ENCODE assay signal across 15 cellular contexts in the genomic region with DNA sequence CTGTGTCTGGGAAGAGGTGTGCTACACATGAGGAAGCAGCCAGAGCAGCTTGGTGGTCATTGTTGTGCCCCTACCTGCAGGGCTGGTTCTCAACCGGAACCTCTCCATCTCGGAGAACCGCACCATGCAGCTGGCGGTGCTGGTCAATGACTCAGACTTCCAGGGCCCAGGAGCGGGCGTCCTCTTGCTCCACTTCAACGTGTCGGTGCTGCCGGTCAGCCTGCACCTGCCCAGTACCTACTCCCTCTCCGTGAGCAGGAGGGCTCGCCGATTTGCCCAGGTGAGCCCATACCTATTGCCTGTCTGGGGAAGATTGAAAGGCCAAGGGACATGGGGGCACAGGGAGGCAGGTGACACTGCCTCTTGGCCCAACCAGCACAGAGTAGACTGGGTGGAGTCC. TPM values are rescaled to one million over a fixed set of nuclear protein-coding genes. Genes with fewer than 3 reads are reported as not detected.
DNase-seq lines count a peak whose midpoint lies in the region; ATAC-seq, FAIRE-seq and TF ChIP-seq lines count a peak whose summit lies in the region.
"Had no signal": no experiment of that assay in that cellular context is flagged by ENCODE, and none has a peak within 500 bp of the region (broad histone marks: within the 10 kb centered on the region; RNA-seq: fewer than 3 reads in every experiment).

No MANE protein-coding gene starts in this region.

- H3K36me3 ChIP-seq in H1 (ENCODE audit: control insufficient read depth in 2 of 4, insufficient read depth in 4 of 4, low read length in 3 of 4) (no peaks in the 10 kb centered on the region), trophoblast cell (ENCODE audit: control insufficient read depth in 1 of 2, insufficient read depth in 2 of 2, low read length in 2 of 2) (no peaks in the 10 kb centered on the region)
- H3K36me3 ChIP-seq: HAP-1 had no signal

- TF ChIP-seq CTCF in H1 (IDR thresholded peaks at IDR 0.05; ENCODE audit: control extremely low read depth in 1 of 3, insufficient read depth in 1 of 3, low read depth in 1 of 3, low read length in 3 of 3): no peak

- DNase-seq in Right ventricle myocardium inferior (ENCODE audit: missing footprints) (peak; percentile 41), cardiac septum (ENCODE audit: low spot score) (no peak), HTR-8/SVneo (ENCODE audit: insufficient read length, low spot score) (no peak), H1 (ENCODE audit: low read depth in 1 of 2, low spot score in 2 of 2) (no peak), trophoblast cell (peak; percentile 59 to 66), C1 segment of cervical spinal cord (lab: John Stamatoyannopoulos, UW) (no peak), NCI-H446 (lab: John Stamatoyannopoulos, UW) (no peak)
- DNase-seq: ACHN; BE2C; CD4-positive, alpha-beta T cell had no signal

- no peaks in the 10 kb centered on the region for H3K9me3 ChIP-seq in H1 (ENCODE audit: insufficient read depth in 2 of 2, low read depth in 1 of 2, low read length in 1 of 2)
- peaks cover 6% of the 10 kb centered on the region for H3K9me3 ChIP-seq in trophoblast cell (ENCODE audit: insufficient read depth, low read depth, low read length)
- H3K9me3 ChIP-seq: BE2C, HAP-1 had no signal

- intact Hi-C loops in Right ventricle myocardium inferior (cut with DNase I): no loop called here
- intact Hi-C loops in cardiac septum (cut with DNase I): loop anchor here (5.0 kb wide), 1 partner anchor 357 kb away; no protein-coding TSS in a partner anchor

- H3K4me1 ChIP-seq in H1 (replicated peaks in 1 of 4; ENCODE audit: control insufficient read depth in 3 of 4, insufficient read depth in 4 of 4, low read length in 3 of 4) (peaks cover 0 to 13% (median 3%) of the 10 kb centered on the region in 4 experiments; a peak in 5 of 7 replicates), trophoblast cell (ENCODE audit: control insufficient read depth in 1 of 2, insufficient read depth in 2 of 2, low read length in 2 of 2) (peaks cover 16 to 29% of the 10 kb centered on the region in 2 experiments)

- POLR2A ChIA-PET in H1 (lab: Charles Lee; ENCODE audit: partially characterized antibody): no interaction called here

- peak; percentile 42 for FAIRE-seq in HTR-8/SVneo (lab: Jason Lieb, UNC)
- FAIRE-seq in H1 (lab: Jason Lieb, UNC): no peak
- FAIRE-seq: A204.1, G401.6, GM19239 had no signal

- TF ChIP-seq POLR2A in H1 (IDR thresholded peaks at IDR 0.05; ENCODE audit: control extremely low read depth in 1 of 2, low read depth in 2 of 2, low read length in 2 of 2): no peak

- H3K27me3 ChIP-seq in H1 (replicated peaks in 1 of 4; ENCODE audit: control insufficient read depth in 3 of 4, extremely low read depth in 1 of 4, insufficient read depth in 3 of 4, low read length in 3 of 4) (peaks cover 0 to 12% (median 10%) of the 10 kb centered on the region in 4 experiments; a peak in 6 of 7 replicates), trophoblast cell (ENCODE audit: insufficient read depth, low read length) (peaks cover 8% of the 10 kb centered on the region)
- H3K27me3 ChIP-seq: BE2C had no signal

- H2BK5ac ChIP-seq in H1 (ENCODE audit: low read depth, low read length) (no peak overlapping the region; the same call in 1 of the 2 replicates), trophoblast cell (ENCODE audit: low read depth, low read length, poor library complexity) (no peak overlapping the region)

- H3K23ac ChIP-seq in H1 (ENCODE audit: insufficient read length) (no peak overlapping the region), trophoblast cell (ENCODE audit: low read length) (no peak overlapping the region)

- no peak overlapping the region for H3K9ac ChIP-seq in H1 (replicated peaks in 1 of 4; ENCODE audit: extremely low read depth in 1 of 4, low read depth in 3 of 4, low read length in 3 of 4)
- no peak overlapping the region for H3K9ac ChIP-seq in trophoblast cell (ENCODE audit: low read length)

- no peak for ATAC-seq in Right ventricle myocardium inferior

- H3K79me2 ChIP-seq in H1 (ENCODE audit: control insufficient read depth in 1 of 2, insufficient read depth in 2 of 2, low read length in 2 of 2) (no peaks in the 10 kb centered on the region), trophoblast cell (ENCODE audit: control insufficient read depth, insufficient read depth, low read length, poor library complexity) (no peaks in the 10 kb centered on the region)

- H2BK12ac ChIP-seq in H1 (ENCODE audit: low read depth, low read length): no peak overlapping the region
- H2BK12ac ChIP-seq in trophoblast cell (ENCODE audit: low read length): no peak overlapping the region

- H3K4me2 ChIP-seq in H1 (ENCODE audit: insufficient read depth in 1 of 2, low read depth in 2 of 2, low read length in 2 of 2) (no peak overlapping the region), trophoblast cell (ENCODE audit: low read length) (no peak overlapping the region)

- H4K5ac ChIP-seq in H1 (ENCODE audit: insufficient read length, low read depth, low read length): no peak overlapping the region

- H3K14ac ChIP-seq in H1 (ENCODE audit: insufficient read length) (no peak overlapping the region), trophoblast cell (ENCODE audit: low read length) (no peak overlapping the region)

- no peak for TF ChIP-seq RAD21 in H1 (IDR thresholded peaks at IDR 0.05 in 1 of 2, conservative IDR thresholded peaks at IDR 0.05 in 1 of 2; ENCODE audit: low read depth in 2 of 2, low read length in 2 of 2)

- no peak overlapping the region for H4K12ac ChIP-seq in trophoblast cell (ENCODE audit: low read depth, low read length)

- H2BK120ac ChIP-seq in H1 (replicated peaks; ENCODE audit: low read depth, low read length) (no peak overlapping the region), trophoblast cell (ENCODE audit: insufficient read depth, low read length, poor library complexity) (no peak overlapping the region)

- H3K18ac ChIP-seq in H1 (ENCODE audit: extremely low read depth, low read length) (no peak overlapping the region), trophoblast cell (ENCODE audit: low read length) (no peak overlapping the region)

- H3K4ac ChIP-seq in H1 (replicated peaks; ENCODE audit: insufficient read length, low read depth, low read length) (no peak overlapping the region), trophoblast cell (ENCODE audit: low read depth, low read length) (no peak overlapping the region)

- H4K20me1 ChIP-seq in H1 (replicated peaks in 1 of 2; ENCODE audit: control insufficient read depth in 1 of 2, insufficient read depth in 2 of 2, low read length in 2 of 2): no peaks in the 10 kb centered on the region

- H2AK5ac ChIP-seq in H1 (ENCODE audit: low read depth, low read length): 0 out of 2 replicates have a peak overlapping the region, but pooled peaks have one; percentile 76
- H2AK5ac ChIP-seq in trophoblast cell (ENCODE audit: low read length): no peak overlapping the region

- H2BK20ac ChIP-seq in H1 (ENCODE audit: low read length): no peak overlapping the region

- no peak overlapping the region for H3K27ac ChIP-seq in H1 (ENCODE audit: low read depth, low read length)
- H3K27ac ChIP-seq in trophoblast cell (ENCODE audit: low read depth, low read length): no peak overlapping the region
- H3K27ac ChIP-seq: C4-2B had no signal

- H3K56ac ChIP-seq in H1 (replicated peaks; ENCODE audit: insufficient read length, low read depth, low read length): no peak overlapping the region

- WGBS in H1 (ENCODE audit: extremely low coverage in 1 of 2, insufficient coverage in 1 of 2, insufficient read length in 1 of 2, insufficient replicate concordance in 2 of 2, low coverage in 1 of 2, low lambda C conversion rate in 2 of 2, missing lambda C conversion rate in 1 of 2), 2 experiments: 92% methylated on average over 12 of the region's 12 CpGs; no CpG with 5 or more reads in 1 of the 2 experiments
- no CpG with 5 or more reads among the region's 12 CpGs for WGBS in trophoblast cell (ENCODE audit: extremely low coverage, insufficient coverage, insufficient read length)

- H4K91ac ChIP-seq in H1 (replicated peaks; ENCODE audit: insufficient read length, low read length) (no peak overlapping the region), trophoblast cell (ENCODE audit: low read depth, low read length) (no peak overlapping the region)

- H3K4me3 ChIP-seq in H1 (ENCODE audit: extremely low read depth in 1 of 4, insufficient read depth in 2 of 4, low read depth in 3 of 4, low read length in 4 of 4) (no peak overlapping the region), trophoblast cell (ENCODE audit: low read depth, low read length) (no peak overlapping the region)
- H3K4me3 ChIP-seq: HAP-1 had no signal

- peaks cover 9% of the 10 kb centered on the region; the same call in 1 of the 2 replicates for H3K23me2 ChIP-seq in H1 (ENCODE audit: low read depth, low read length)

- H4K8ac ChIP-seq in H1 (ENCODE audit: extremely low read depth, insufficient read depth, low read length) (no peak overlapping the region; the same call in 1 of the 2 replicates), trophoblast cell (ENCODE audit: low read depth, low read length) (no peak overlapping the region)

- CTCF ChIA-PET in H1 (lab: Charles Lee; ENCODE audit: partially characterized antibody): interaction anchor here (0.5 to 2.9 kb wide), 4 partner anchors 15 to 262 kb away, joined by 3 to 10 read pairs (median 3); no protein-coding TSS in a partner anchor

- TF ChIP-seq EP300 in H1 (IDR thresholded peaks at IDR 0.05; ENCODE audit: borderline replicate concordance in 1 of 2, low read depth in 2 of 2, low read length in 2 of 2): no peak

- H2AFZ ChIP-seq in H1 (ENCODE audit: low read length) (no peak overlapping the region), trophoblast cell (ENCODE audit: insufficient read depth, low read length, poor library complexity) (no peak overlapping the region)

- no peak overlapping the region for H2BK15ac ChIP-seq in H1 (ENCODE audit: low read length)

- H3K79me1 ChIP-seq in H1 (ENCODE audit: low read depth, low read length) (no peaks in the 10 kb centered on the region), trophoblast cell (ENCODE audit: low read length) (peaks cover 4% of the 10 kb centered on the region)

RNA-seq across cellular contexts. Expression of a gene that starts 29.3 kb away (rescaled TPM):
- total RNA-seq in Right ventricle myocardium inferior (8.1 TPM), cardiac septum (14.2 TPM)
- total RNA-seq in H1 (2021; fragmentation: NEBNext Ultra II Directional; extraction: Animal tissue kit (Norgen Biotek cat#: 25700)): 5.3 and 5.7 TPM in 2 replicates
- 1.8 and 2.6 TPM in 2 replicates for polyA plus RNA-seq in H1 (2011; rRNA removed)
- polyA plus RNA-seq in H1 (2011; cell fraction: cytosol; rRNA removed): 3.2 TPM
- polyA plus RNA-seq in H1 (2011; cell fraction: nucleus; rRNA removed): 1.9 TPM
- polyA plus RNA-seq in H1 (2012, experiment 1 of 2): 2.4 to 4.0 TPM (median 2.7 TPM) in 4 replicates
- 0.38 TPM for polyA plus RNA-seq in H1 (2012, experiment 2 of 2)
- polyA plus RNA-seq in H1 (2013, experiment 1 of 2): 5.4 TPM
- polyA plus RNA-seq in H1 (2013, experiment 2 of 2): 5.1 TPM
- 3.4 and 4.1 TPM in 2 replicates for polyA minus RNA-seq in H1 (2011; rRNA and poly(A)+ RNA removed)
- 1.5 TPM for polyA minus RNA-seq in H1 (2011; cell fraction: cytosol; rRNA and poly(A)+ RNA removed)
- 5.9 TPM for polyA minus RNA-seq in H1 (2011; cell fraction: nucleus; rRNA and poly(A)+ RNA removed)
- 7.8 and 7.9 TPM in 2 replicates for polyA plus RNA-seq in trophoblast cell (2013)

RNA-seq across cellular contexts. Expression of a gene that starts 32.1 kb away (rescaled TPM):
- total RNA-seq in Right ventricle myocardium inferior: 7.7 TPM
- total RNA-seq in cardiac septum: 0.94 TPM
- 8.4 TPM in 2 replicates for total RNA-seq in H1 (2021; fragmentation: NEBNext Ultra II Directional; extraction: Animal tissue kit (Norgen Biotek cat#: 25700))
- 6.7 and 10.4 TPM in 2 replicates for polyA plus RNA-seq in H1 (2011; rRNA removed)
- polyA plus RNA-seq in H1 (2011; cell fraction: cytosol; rRNA removed): 6.4 TPM
- polyA plus RNA-seq in H1 (2011; cell fraction: nucleus; rRNA removed): 16.4 TPM
- polyA plus RNA-seq in H1 (2012, experiment 1 of 2): 5.8 to 8.4 TPM (median 8.3 TPM) in 4 replicates
- polyA plus RNA-seq in H1 (2012, experiment 2 of 2): 5.1 TPM
- polyA plus RNA-seq in H1 (2013, experiment 1 of 2): 8.0 TPM
- 7.6 TPM for polyA plus RNA-seq in H1 (2013, experiment 2 of 2)
- 3.6 and 5.9 TPM in 2 replicates for polyA minus RNA-seq in H1 (2011; rRNA and poly(A)+ RNA removed)
- polyA minus RNA-seq in H1 (2011; cell fraction: cytosol; rRNA and poly(A)+ RNA removed): 7.3 TPM
- polyA minus RNA-seq in H1 (2011; cell fraction: nucleus; rRNA and poly(A)+ RNA removed): 9.4 TPM
- 0.03 and 0.04 TPM in 2 replicates for polyA plus RNA-seq in trophoblast cell (2013)
- total RNA-seq: CD4-positive, alpha-beta T cell had no signal

Comparison
In these comparisons a context has a peak if more than half of its experiments do, and no peak if none do; other contexts are left out.
1. DNase-seq: peak in Right ventricle myocardium inferior (single experiment) and trophoblast cell (2 of 2); none in cardiac septum (single experiment), HTR-8/SVneo (single experiment), H1 (0 of 2), C1 segment of cervical spinal cord (0 of 14) and NCI-H446 (0 of 2).